ENCODE assay signal across 18 cellular contexts in genomic region chr1:36309397-36309796, GRCh38. TPM values are rescaled to one million over a fixed set of nuclear protein-coding genes. Genes with fewer than 3 reads are reported as not detected.
DNase-seq lines count a peak whose midpoint lies in the region; ATAC-seq and TF ChIP-seq lines count a peak whose summit lies in the region.
"Had no signal": no experiment of that assay in that cellular context is flagged by ENCODE, and none has a peak within 500 bp of the region (broad histone marks: within the 10 kb centered on the region; RNA-seq: fewer than 3 reads in every experiment).

No MANE protein-coding gene starts in this region.

- CTCF ChIA-PET in activated CD8-positive, alpha-beta memory T cell treated with anti-CD3 and anti-CD28 coated beads, Interleukin-2, amount 10 ng/mL, durations not matched to agents 7 days and 5 days (lab: Charles Lee) = interaction anchor here (0.5 to 1.9 kb wide), 5 partner anchors 8 to 1176 kb away, joined by 3 to 6 read pairs (median 3); no protein-coding TSS in a partner anchor
- CTCF ChIA-PET in activated CD8-positive, alpha-beta T cell treated with anti-CD3 and anti-CD28 coated beads for 36 hours (lab: Charles Lee) = interaction anchor here (0.7 to 1.9 kb wide), 5 partner anchors 9 to 160 kb away, joined by 3 to 7 read pairs (median 3); partner anchors contain the start of gene TRAPPC3

- peaks cover 29% of the 10 kb centered on the region for H3K4me1 Mint-ChIP-seq in activated CD8-positive, alpha-beta memory T cell treated with anti-CD3 and anti-CD28 coated beads, Interleukin-2, amount 10 ng/mL, durations not matched to agents 7 days and 5 days
- H3K4me1 Mint-ChIP-seq in stimulated activated naive CD8-positive, alpha-beta T cell treated with anti-CD3 and anti-CD28 coated beads, Interleukin-15, Interleukin-2, amounts not matched to agents 100 ng/mL and 50 ng/mL, for 24 hours (ENCODE audit: low read depth) = peaks cover 28% of the 10 kb centered on the region
- H3K4me1 Mint-ChIP-seq in stimulated activated naive CD8-positive, alpha-beta T cell treated with anti-CD3 and anti-CD28 coated beads, Interleukin-15, amount 100 ng/mL, for 72 hours = peaks cover 39% of the 10 kb centered on the region
- H3K4me1 Mint-ChIP-seq in nephron progenitor cell = peaks cover 26% of the 10 kb centered on the region
- H3K4me1 Mint-ChIP-seq in endodermal cell = peaks cover 4% of the 10 kb centered on the region
- H3K4me1 Mint-ChIP-seq in activated CD8-positive, alpha-beta T cell treated with anti-CD3 and anti-CD28 coated beads for 36 hours (ENCODE audit: low read depth) = peaks cover 18% of the 10 kb centered on the region

- ATAC-seq in activated CD8-positive, alpha-beta memory T cell treated with anti-CD3 and anti-CD28 coated beads, Interleukin-2, amount 10 ng/mL, durations not matched to agents 7 days and 5 days = no peak
- ATAC-seq in stimulated activated naive CD8-positive, alpha-beta T cell treated with anti-CD3 and anti-CD28 coated beads, Interleukin-15, amount 100 ng/mL, for 72 hours = no peak
- ATAC-seq in right cardiac atrium = no peak
- no peak for ATAC-seq in activated CD8-positive, alpha-beta T cell treated with anti-CD3 and anti-CD28 coated beads for 36 hours

- DNase-seq in activated CD8-positive, alpha-beta memory T cell treated with anti-CD3 and anti-CD28 coated beads, Interleukin-2, amount 10 ng/mL, durations not matched to agents 7 days and 5 days = no peak
- no peak for DNase-seq in activated CD8-positive, alpha-beta memory T cell treated with anti-CD3 and anti-CD28 coated beads, Interleukin-2, amount 50 U/mL, for 4 hours
- DNase-seq in stimulated activated naive CD8-positive, alpha-beta T cell treated with anti-CD3 and anti-CD28 coated beads, Interleukin-15, amount 100 ng/mL, for 72 hours = no peak
- no peak for DNase-seq in nephron progenitor cell
- no peak for DNase-seq in endodermal cell
- no peak for DNase-seq in right cardiac atrium
- no peak for DNase-seq in activated CD8-positive, alpha-beta T cell treated with anti-CD3 and anti-CD28 coated beads for 36 hours
- DNase-seq: Caco-2; CD8-positive, alpha-beta memory T cell; DND-41; GF-D8; HCEC 1CT; HFFc6 had no signal

- H3K9me3 ChIP-seq in endodermal cell (ENCODE audit: control insufficient read depth, low read length) (no peaks in the 10 kb centered on the region), right cardiac atrium (ENCODE audit: control insufficient read depth, low read length) (no peaks in the 10 kb centered on the region)
- H3K9me3 ChIP-seq: BLaER1, Caco-2 had no signal

- H3K36me3 ChIP-seq in endodermal cell (ENCODE audit: control insufficient read depth, insufficient read depth, low read length) = peaks cover 21% of the 10 kb centered on the region

- H3K36me3 Mint-ChIP-seq in activated CD8-positive, alpha-beta memory T cell treated with anti-CD3 and anti-CD28 coated beads, Interleukin-2, amount 10 ng/mL, durations not matched to agents 7 days and 5 days = peaks cover 15% of the 10 kb centered on the region
- peaks cover 22% of the 10 kb centered on the region for H3K36me3 Mint-ChIP-seq in stimulated activated naive CD8-positive, alpha-beta T cell treated with anti-CD3 and anti-CD28 coated beads, Interleukin-15, Interleukin-2, amounts not matched to agents 100 ng/mL and 50 ng/mL, for 24 hours (ENCODE audit: low read depth)
- peaks cover 38% of the 10 kb centered on the region for H3K36me3 Mint-ChIP-seq in nephron progenitor cell (ENCODE audit: low read depth)
- peaks cover 37% of the 10 kb centered on the region for H3K36me3 Mint-ChIP-seq in endodermal cell (ENCODE audit: low read depth)
- H3K36me3 Mint-ChIP-seq in activated CD8-positive, alpha-beta T cell treated with anti-CD3 and anti-CD28 coated beads for 36 hours (ENCODE audit: low read depth) = peaks cover 18% of the 10 kb centered on the region

- intact Hi-C loops in right cardiac atrium (cut with DNase I) = no loop called here
- intact Hi-C loops in activated CD8-positive, alpha-beta T cell treated with anti-CD3 and anti-CD28 coated beads for 36 hours (cut with micrococcal nuclease) = no loop called here

- H3K27me3 ChIP-seq in endodermal cell (ENCODE audit: control insufficient read depth, insufficient read depth, low read length, poor library complexity, severe bottlenecking) (no peaks in the 10 kb centered on the region), right cardiac atrium (ENCODE audit: control insufficient read depth, insufficient read depth) (no peaks in the 10 kb centered on the region)
- H3K27me3 ChIP-seq: BLaER1 had no signal

- no peak overlapping the region for H3K9ac ChIP-seq in endodermal cell (ENCODE audit: extremely low read depth, low read length, poor library complexity, severe bottlenecking)
- H3K9ac ChIP-seq: BLaER1 had no signal

- WGBS in endodermal cell (ENCODE audit: insufficient coverage in 1 of 2, insufficient read length in 1 of 2), 2 experiments = 91 to 96% methylated on average over 6 to 7 of the region's 7 CpGs
- WGBS in right cardiac atrium = 94% methylated on average over 7 of the region's 7 CpGs

- POLR2A ChIA-PET in activated CD8-positive, alpha-beta T cell treated with anti-CD3 and anti-CD28 coated beads for 36 hours (lab: Charles Lee) = interaction anchor here (1.0 to 10.3 kb wide), 3 partner anchors 12 to 149 kb away, joined by 3 to 89 read pairs (median 5); partner anchors contain the start of genes EVA1B and STK40

- no peak for TF ChIP-seq CTCF in nephron progenitor cell (IDR thresholded peaks at IDR 0.05)
- TF ChIP-seq CTCF in endodermal cell (conservative IDR thresholded peaks at IDR 0.05) = no peak
- TF ChIP-seq CTCF in activated CD8-positive, alpha-beta T cell treated with anti-CD3 and anti-CD28 coated beads for 36 hours (IDR thresholded peaks at IDR 0.05) = no peak

- peaks cover 5% of the 10 kb centered on the region for H3K4me1 ChIP-seq in endodermal cell (ENCODE audit: control insufficient read depth, insufficient read depth, low read length)
- H3K4me1 ChIP-seq in right cardiac atrium (ENCODE audit: control insufficient read depth, insufficient read depth, low read length) = peaks cover 4% of the 10 kb centered on the region

- H3K27ac ChIP-seq in endodermal cell (ENCODE audit: low read depth, low read length) = no peak overlapping the region
- H3K27ac ChIP-seq in right cardiac atrium (ENCODE audit: low read length) = no peak overlapping the region
- H3K27ac ChIP-seq: 22Rv1, BLaER1, HL-60 had no signal

- no peaks in the 10 kb centered on the region for H3K9me3 Mint-ChIP-seq in activated CD8-positive, alpha-beta memory T cell treated with anti-CD3 and anti-CD28 coated beads, Interleukin-2, amount 10 ng/mL, durations not matched to agents 7 days and 5 days (ENCODE audit: low read depth)
- H3K9me3 Mint-ChIP-seq in stimulated activated naive CD8-positive, alpha-beta T cell treated with anti-CD3 and anti-CD28 coated beads, Interleukin-15, Interleukin-2, amounts not matched to agents 100 ng/mL and 50 ng/mL, for 24 hours = no peaks in the 10 kb centered on the region
- no peaks in the 10 kb centered on the region for H3K9me3 Mint-ChIP-seq in stimulated activated naive CD8-positive, alpha-beta T cell treated with anti-CD3 and anti-CD28 coated beads, Interleukin-15, amount 100 ng/mL, for 72 hours
- H3K9me3 Mint-ChIP-seq in nephron progenitor cell (no peaks in the 10 kb centered on the region), endodermal cell (no peaks in the 10 kb centered on the region)
- no peaks in the 10 kb centered on the region for H3K9me3 Mint-ChIP-seq in activated CD8-positive, alpha-beta T cell treated with anti-CD3 and anti-CD28 coated beads for 36 hours
- H3K9me3 Mint-ChIP-seq: CD8-positive, alpha-beta memory T cell; HFFc6 had no signal

- H3K27me3 Mint-ChIP-seq in activated CD8-positive, alpha-beta memory T cell treated with anti-CD3 and anti-CD28 coated beads, Interleukin-2, amount 10 ng/mL, durations not matched to agents 7 days and 5 days = no peaks in the 10 kb centered on the region
- H3K27me3 Mint-ChIP-seq in stimulated activated naive CD8-positive, alpha-beta T cell treated with anti-CD3 and anti-CD28 coated beads, Interleukin-15, Interleukin-2, amounts not matched to agents 100 ng/mL and 50 ng/mL, for 24 hours = no peaks in the 10 kb centered on the region
- H3K27me3 Mint-ChIP-seq in stimulated activated naive CD8-positive, alpha-beta T cell treated with anti-CD3 and anti-CD28 coated beads, Interleukin-15, amount 100 ng/mL, for 72 hours = no peaks in the 10 kb centered on the region
- H3K27me3 Mint-ChIP-seq in nephron progenitor cell (ENCODE audit: low read depth, poor library complexity) (no peaks in the 10 kb centered on the region), endodermal cell (ENCODE audit: insufficient read depth) (peaks cover 2% of the 10 kb centered on the region)
- no peaks in the 10 kb centered on the region for H3K27me3 Mint-ChIP-seq in activated CD8-positive, alpha-beta T cell treated with anti-CD3 and anti-CD28 coated beads for 36 hours
- H3K27me3 Mint-ChIP-seq: CD8-positive, alpha-beta memory T cell had no signal

- peak overlapping the region; percentile 6 for H3K4me3 Mint-ChIP-seq in activated CD8-positive, alpha-beta memory T cell treated with anti-CD3 and anti-CD28 coated beads, Interleukin-2, amount 10 ng/mL, durations not matched to agents 7 days and 5 days
- no peak overlapping the region for H3K4me3 Mint-ChIP-seq in stimulated activated naive CD8-positive, alpha-beta T cell treated with anti-CD3 and anti-CD28 coated beads, Interleukin-15, Interleukin-2, amounts not matched to agents 100 ng/mL and 50 ng/mL, for 24 hours
- H3K4me3 Mint-ChIP-seq in stimulated activated naive CD8-positive, alpha-beta T cell treated with anti-CD3 and anti-CD28 coated beads, Interleukin-15, amount 100 ng/mL, for 72 hours = no peak overlapping the region
- H3K4me3 Mint-ChIP-seq in nephron progenitor cell (peak overlapping the region; percentile 21), endodermal cell (no peak overlapping the region)
- H3K4me3 Mint-ChIP-seq in activated CD8-positive, alpha-beta T cell treated with anti-CD3 and anti-CD28 coated beads for 36 hours = no peak overlapping the region
- H3K4me3 Mint-ChIP-seq: HFFc6 had no signal

- no peak overlapping the region for H3K4me3 ChIP-seq in endodermal cell (ENCODE audit: low read length)
- no peak overlapping the region for H3K4me3 ChIP-seq in right cardiac atrium (ENCODE audit: low read length)
- H3K4me3 ChIP-seq: BLaER1 had no signal

- H3K27ac Mint-ChIP-seq in activated CD8-positive, alpha-beta memory T cell treated with anti-CD3 and anti-CD28 coated beads, Interleukin-2, amount 10 ng/mL, durations not matched to agents 7 days and 5 days = no peak overlapping the region
- H3K27ac Mint-ChIP-seq in stimulated activated naive CD8-positive, alpha-beta T cell treated with anti-CD3 and anti-CD28 coated beads, Interleukin-15, Interleukin-2, amounts not matched to agents 100 ng/mL and 50 ng/mL, for 24 hours = peak overlapping the region; percentile 52
- H3K27ac Mint-ChIP-seq in stimulated activated naive CD8-positive, alpha-beta T cell treated with anti-CD3 and anti-CD28 coated beads, Interleukin-15, amount 100 ng/mL, for 72 hours = no peak overlapping the region
- H3K27ac Mint-ChIP-seq in nephron progenitor cell (no peak overlapping the region), endodermal cell (no peak overlapping the region)
- H3K27ac Mint-ChIP-seq in activated CD8-positive, alpha-beta T cell treated with anti-CD3 and anti-CD28 coated beads for 36 hours = no peak overlapping the region
- H3K27ac Mint-ChIP-seq: HFFc6 had no signal

RNA-seq across cellular contexts. Expression of gene SH3D21, which starts 3.2 kb away (rescaled TPM):
- total RNA-seq in activated CD8-positive, alpha-beta memory T cell treated with anti-CD3 and anti-CD28 coated beads, Interleukin-2, amount 10 ng/mL, durations not matched to agents 7 days and 5 days = 10 to 100 TPM in 1 of 2 experiments, 1 to 10 TPM in 1; 5.5 to 11.0 TPM
- 10 to 100 TPM; 14.7 to 15.5 TPM for total RNA-seq in endodermal cell
- 11.3 TPM for polyA plus RNA-seq in endodermal cell (2013, experiment 1 of 2)
- 12.9 TPM for polyA plus RNA-seq in endodermal cell (2013, experiment 2 of 2)
- total RNA-seq in right cardiac atrium = 1 to 10 TPM; 2.5 to 4.7 (median 4.2) TPM
- 3.5 TPM for polyA plus RNA-seq in right cardiac atrium
- total RNA-seq in activated CD8-positive, alpha-beta T cell treated with anti-CD3 and anti-CD28 coated beads for 36 hours = 10 to 100 TPM; 17.8 to 21.0 TPM
- total RNA-seq: H4 had no signal
- polyA plus RNA-seq: CD8-positive, alpha-beta memory T cell had no signal

RNA-seq across cellular contexts. Expression of gene EVA1B, which starts 14.0 kb away (rescaled TPM):
- 10 to 100 TPM; 16.4 to 23.9 TPM for total RNA-seq in activated CD8-positive, alpha-beta memory T cell treated with anti-CD3 and anti-CD28 coated beads, Interleukin-2, amount 10 ng/mL, durations not matched to agents 7 days and 5 days
- total RNA-seq in endodermal cell (10 to 100 TPM; 14.1 to 16.3 TPM), right cardiac atrium (10 to 100 TPM; 11.5 to 14.0 (median 13.1) TPM)
- 26.5 TPM for polyA plus RNA-seq in endodermal cell (2013, experiment 1 of 2)
- 28.6 TPM for polyA plus RNA-seq in endodermal cell (2013, experiment 2 of 2)
- 17.4 TPM for polyA plus RNA-seq in right cardiac atrium
- 1 to 10 TPM; 5.8 to 6.5 TPM for total RNA-seq in activated CD8-positive, alpha-beta T cell treated with anti-CD3 and anti-CD28 coated beads for 36 hours

Comparison
In these comparisons a context has a peak if more than half of its experiments do, and no peak if none do; other contexts are left out.
1. H3K4me3 Mint-ChIP-seq: peak in activated CD8-positive, alpha-beta memory T cell treated with anti-CD3 and anti-CD28 coated beads, Interleukin-2, amount 10 ng/mL, durations not matched to agents 7 days and 5 days (single experiment) and nephron progenitor cell (single experiment); none in stimulated activated naive CD8-positive, alpha-beta T cell treated with anti-CD3 and anti-CD28 coated beads, Interleukin-15, Interleukin-2, amounts not matched to agents 100 ng/mL and 50 ng/mL, for 24 hours (single experiment), stimulated activated naive CD8-positive, alpha-beta T cell treated with anti-CD3 and anti-CD28 coated beads, Interleukin-15, amount 100 ng/mL, for 72 hours (0 of 2), endodermal cell (single experiment) and activated CD8-positive, alpha-beta T cell treated with anti-CD3 and anti-CD28 coated beads for 36 hours (single experiment).